1 cellular context compared by ENCODE assay signal in genomic region chr7:138032186-138032585, GRCh38.
TF ChIP-seq lines count a peak whose summit lies in the region.

No MANE protein-coding gene starts in this region.

TF ChIP-seq in GM12878, 131 proteins besides CTCF, POLR2A, EP300 and RAD21:
- TF ChIP-seq CREB1 (IDR thresholded peaks at IDR 0.05; ENCODE audit: low read depth) (no peak), NKRF (conservative IDR thresholded peaks at IDR 0.05) (no peak), RELB (IDR thresholded peaks at IDR 0.05; ENCODE audit: low read depth) (peak; percentile 20; the same call in 1 of the 2 replicates), ESRRA (IDR thresholded peaks at IDR 0.05; ENCODE audit: low read length) (no peak), RUNX3 (IDR thresholded peaks at IDR 0.05; ENCODE audit: low read length) (peak; percentile 64), IRF3 (IDR thresholded peaks at IDR 0.05) (no peak), HDAC6 (IDR thresholded peaks at IDR 0.05; ENCODE audit: unreplicated experiment) (no peak), SRF (IDR thresholded peaks at IDR 0.05; ENCODE audit: low read depth in 2 of 2, low read length in 2 of 2) (no peak), ZNF217 (IDR thresholded peaks at IDR 0.05) (no peak), ZNF24 (IDR thresholded peaks at IDR 0.05) (no peak)
